ENCODE assay signal across 15 cellular contexts in genomic region chr19:27776524-27776923, GRCh38.
A peak's percentile ranks its signal among the peaks of the same experiment; 100 is the strongest.
DNase-seq lines count a peak whose midpoint lies in the region; ATAC-seq and TF ChIP-seq lines count a peak whose summit lies in the region.
"Had no signal": no experiment of that assay in that cellular context is flagged by ENCODE, and none has a peak within 500 bp of the region (broad histone marks: within the 10 kb centered on the region; RNA-seq: fewer than 3 reads in every experiment).

No MANE protein-coding gene starts in this region.

- no peak overlapping the region for H3K4me3 ChIP-seq in Peyer's patch
- H3K4me3 ChIP-seq in dorsolateral prefrontal cortex = no peak overlapping the region
- no peak overlapping the region for H3K4me3 ChIP-seq in brain microvascular endothelial cell (ENCODE audit: low read depth, low read length)
- H3K4me3 ChIP-seq: GM23248 had no signal

- peaks cover 0 to 4% (median 0%) of the 10 kb centered on the region in 4 donors for H3K9me3 ChIP-seq in Peyer's patch

- H3K27ac Mint-ChIP-seq in activated CD4-positive, alpha-beta T cell treated with anti-CD3 and anti-CD28 coated beads, Interleukin-2, amount 10 ng/mL, durations not matched to agents 24 days and 14 days = no peak overlapping the region
- no peak overlapping the region for H3K27ac Mint-ChIP-seq in activated CD4-positive, alpha-beta T cell treated with anti-CD3 and anti-CD28 coated beads for 36 hours

- no peak for ATAC-seq in activated CD4-positive, alpha-beta T cell treated with anti-CD3 and anti-CD28 coated beads for 36 hours

- peak; percentile 45 for DNase-seq in activated CD4-positive, alpha-beta T cell treated with anti-CD3 and anti-CD28 coated beads, Interleukin-2, amount 10 ng/mL, durations not matched to agents 24 days and 14 days
- no peak for DNase-seq in activated CD4-positive, alpha-beta T cell treated with anti-CD3 and anti-CD28 coated beads for 36 hours
- DNase-seq in RPMI7951 (ENCODE audit: low read depth) (peak; percentile 48), amniotic epithelial cell (ENCODE audit: low read depth) (peak; percentile 27), Peyer's patch (no peak), dorsolateral prefrontal cortex (no peak), brain microvascular endothelial cell (no peak)
- no peak for DNase-seq in effector CD8-positive, alpha-beta T cell (lab: John Stamatoyannopoulos, UW)
- DNase-seq: C1 segment of cervical spinal cord; CD8-positive, alpha-beta memory T cell; NCI-H1105; NCI-H2081; SIG-M5 had no signal

- H3K27me3 ChIP-seq in Peyer's patch = no peaks in the 10 kb centered on the region
- no peaks in the 10 kb centered on the region for H3K27me3 ChIP-seq in dorsolateral prefrontal cortex
- H3K27me3 ChIP-seq in brain microvascular endothelial cell (replicated peaks) = no peaks in the 10 kb centered on the region

- H3K9me3 Mint-ChIP-seq in activated CD4-positive, alpha-beta T cell treated with anti-CD3 and anti-CD28 coated beads, Interleukin-2, amount 10 ng/mL, durations not matched to agents 24 days and 14 days = peaks cover 50% of the 10 kb centered on the region
- H3K9me3 Mint-ChIP-seq in activated CD4-positive, alpha-beta T cell treated with anti-CD3 and anti-CD28 coated beads for 36 hours (ENCODE audit: low read depth) = peaks cover 65% of the 10 kb centered on the region

- CTCF ChIA-PET in activated CD4-positive, alpha-beta T cell treated with anti-CD3 and anti-CD28 coated beads for 36 hours (lab: Charles Lee) = no interaction called here

- no peaks in the 10 kb centered on the region for H3K36me3 ChIP-seq in Peyer's patch
- H3K36me3 ChIP-seq in brain microvascular endothelial cell (replicated peaks) = peaks cover 16% of the 10 kb centered on the region

- no peaks in the 10 kb centered on the region for H3K4me1 Mint-ChIP-seq in activated CD4-positive, alpha-beta T cell treated with anti-CD3 and anti-CD28 coated beads, Interleukin-2, amount 10 ng/mL, durations not matched to agents 24 days and 14 days
- no peaks in the 10 kb centered on the region for H3K4me1 Mint-ChIP-seq in activated CD4-positive, alpha-beta T cell treated with anti-CD3 and anti-CD28 coated beads for 36 hours
- H3K4me1 Mint-ChIP-seq: CD8-positive, alpha-beta memory T cell had no signal

- no peaks in the 10 kb centered on the region for H3K4me1 ChIP-seq in Peyer's patch

- no peak overlapping the region for H3K4me3 Mint-ChIP-seq in activated CD4-positive, alpha-beta T cell treated with anti-CD3 and anti-CD28 coated beads, Interleukin-2, amount 10 ng/mL, durations not matched to agents 24 days and 14 days
- H3K4me3 Mint-ChIP-seq in activated CD4-positive, alpha-beta T cell treated with anti-CD3 and anti-CD28 coated beads for 36 hours = no peak overlapping the region
- H3K4me3 Mint-ChIP-seq: CD8-positive, alpha-beta memory T cell had no signal

- TF ChIP-seq CTCF in Peyer's patch (IDR thresholded peaks at IDR 0.05) = no peak
- no peak for TF ChIP-seq CTCF in dorsolateral prefrontal cortex (IDR thresholded peaks at IDR 0.05 in 54 of 56, conservative IDR thresholded peaks at IDR 0.05 in 2 of 56; ENCODE audit: low read depth in 1 of 56, partially characterized antibody in 56 of 56)
- TF ChIP-seq CTCF in brain microvascular endothelial cell (IDR thresholded peaks at IDR 0.05; ENCODE audit: low read depth, low read length, missing control alignments) = no peak

- no peaks in the 10 kb centered on the region for H3K27me3 Mint-ChIP-seq in activated CD4-positive, alpha-beta T cell treated with anti-CD3 and anti-CD28 coated beads, Interleukin-2, amount 10 ng/mL, durations not matched to agents 24 days and 14 days
- no peaks in the 10 kb centered on the region for H3K27me3 Mint-ChIP-seq in activated CD4-positive, alpha-beta T cell treated with anti-CD3 and anti-CD28 coated beads for 36 hours

- TF ChIP-seq POLR2A in Peyer's patch (IDR thresholded peaks at IDR 0.05) = no peak

- POLR2A ChIA-PET in activated CD4-positive, alpha-beta T cell treated with anti-CD3 and anti-CD28 coated beads for 36 hours (lab: Charles Lee) = no interaction called here

- peaks cover 51% of the 10 kb centered on the region for H3K36me3 Mint-ChIP-seq in activated CD4-positive, alpha-beta T cell treated with anti-CD3 and anti-CD28 coated beads, Interleukin-2, amount 10 ng/mL, durations not matched to agents 24 days and 14 days (ENCODE audit: low read depth)
- H3K36me3 Mint-ChIP-seq in activated CD4-positive, alpha-beta T cell treated with anti-CD3 and anti-CD28 coated beads for 36 hours (ENCODE audit: low read depth) = peaks cover 67% of the 10 kb centered on the region

- H3K27ac ChIP-seq in Peyer's patch (no peak overlapping the region), dorsolateral prefrontal cortex (no peak overlapping the region), brain microvascular endothelial cell (no peak overlapping the region)
- H3K27ac ChIP-seq: GM23248, RWPE1 had no signal

- in situ Hi-C loops in brain microvascular endothelial cell (cut with HindIII; ENCODE audit: low pct_ligation_motif_present, low sequenced_read_pairs) = no loop called here

- intact Hi-C loops in activated CD4-positive, alpha-beta T cell treated with anti-CD3 and anti-CD28 coated beads, Interleukin-2, amount 10 ng/mL, durations not matched to agents 24 days and 14 days (cut with micrococcal nuclease) = no loop called here
- intact Hi-C loops in activated CD4-positive, alpha-beta T cell treated with anti-CD3 and anti-CD28 coated beads for 36 hours (cut with DNase I, micrococcal nuclease) = no loop called here
- intact Hi-C loops in dorsolateral prefrontal cortex (cut with DNase I) = no loop called here

Comparison
In these comparisons a context has a peak if more than half of its experiments do, and no peak if none do; other contexts are left out.
1. DNase-seq: peak in activated CD4-positive, alpha-beta T cell treated with anti-CD3 and anti-CD28 coated beads, Interleukin-2, amount 10 ng/mL, durations not matched to agents 24 days and 14 days (single experiment), RPMI7951 (single experiment) and amniotic epithelial cell (single experiment); none in activated CD4-positive, alpha-beta T cell treated with anti-CD3 and anti-CD28 coated beads for 36 hours (single experiment), Peyer's patch (0 of 3), dorsolateral prefrontal cortex (0 of 10), effector CD8-positive, alpha-beta T cell (single experiment) and brain microvascular endothelial cell (single experiment).